Comparison of ENCODE assay signal across 17 cellular contexts in the genomic region with DNA sequence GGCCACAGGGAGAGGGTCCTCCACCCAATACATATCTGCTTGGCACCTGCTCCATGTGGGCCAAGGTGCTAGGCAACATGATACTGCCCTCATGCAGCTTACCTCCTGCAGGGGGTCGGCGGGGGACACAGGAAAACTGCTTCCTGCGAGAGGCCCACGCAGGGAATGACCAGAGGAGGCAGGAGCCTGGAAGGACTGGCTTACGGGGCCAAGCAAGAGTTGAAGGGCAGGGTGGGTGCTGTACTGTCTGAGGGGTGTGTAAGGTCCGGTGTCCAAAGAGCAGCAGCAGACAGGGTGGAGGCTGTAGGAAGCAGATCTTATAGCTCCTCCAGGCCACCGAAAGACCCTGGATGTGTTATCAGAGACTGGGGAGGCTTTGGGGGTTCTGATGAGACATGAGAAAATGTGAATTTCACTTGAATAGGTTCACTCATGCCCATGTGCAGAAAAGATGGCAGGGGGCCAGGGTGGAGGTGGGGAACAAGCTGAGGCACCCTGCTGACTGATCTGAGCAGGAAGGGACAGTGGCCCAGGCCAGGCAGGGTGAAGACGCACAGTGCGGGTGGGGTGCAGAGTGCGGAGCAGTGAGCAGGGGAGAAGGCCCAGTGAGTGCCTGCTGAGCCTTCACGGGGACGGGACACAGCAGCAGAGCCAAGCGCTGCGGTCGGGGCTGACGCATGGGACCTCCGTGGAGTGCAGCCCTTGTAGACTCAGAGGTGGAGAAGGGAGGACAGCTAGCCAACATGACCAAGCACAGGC. TPM values are rescaled to one million over a fixed set of nuclear protein-coding genes. Genes with fewer than 3 reads are reported as not detected.
DNase-seq lines count a peak whose midpoint lies in the region; ATAC-seq and TF ChIP-seq lines count a peak whose summit lies in the region.
"Had no signal": no experiment of that assay in that cellular context is flagged by ENCODE, and none has a peak within 500 bp of the region (broad histone marks: within the 10 kb centered on the region; RNA-seq: fewer than 3 reads in every experiment).

No MANE protein-coding gene starts in this region.

- TF ChIP-seq CTCF in endothelial cell (IDR thresholded peaks at IDR 0.05; ENCODE audit: unreplicated experiment) (no peak), neural crest cell (conservative IDR thresholded peaks at IDR 0.05) (no peak), esophagus muscularis mucosa (IDR thresholded peaks at IDR 0.05) (no peak)

- DNase-seq in activated naive CD4-positive, alpha-beta T cell treated with anti-CD3 and anti-CD28 coated beads, Interleukin-2, amount 50 U/mL, for 72 hours (ENCODE audit: low spot score in 2 of 2): no peak
- no peak for DNase-seq in activated naive CD4-positive, alpha-beta T cell treated with anti-CD3 and anti-CD28 coated beads for 36 hours
- DNase-seq in endothelial cell (ENCODE audit: low spot score) (no peak), neural crest cell (ENCODE audit: low read depth, low spot score) (no peak), NCI-H128 (lab: John Stamatoyannopoulos, UW; ENCODE audit: unreplicated experiment) (no peak), esophagus muscularis mucosa (ENCODE audit: extremely low spot score) (no peak)
- no peak for DNase-seq in activated CD4-positive, alpha-beta T cell treated with anti-CD3 and anti-CD28 coated beads for 4 hours
- DNase-seq: activated naive CD8-positive, alpha-beta T cell treated with anti-CD3 and anti-CD28 coated beads, Interleukin-2, amount 50 U/mL, for 24 hours; esophagus squamous epithelium; lower lobe of right lung; NCI-H187; NCI-H226 had no signal

- H3K27ac Mint-ChIP-seq in activated naive CD4-positive, alpha-beta T cell treated with anti-CD3 and anti-CD28 coated beads, Interleukin-2, amount 50 U/mL, for 72 hours: peak overlapping the region; percentile 62 to 80
- H3K27ac Mint-ChIP-seq in activated naive CD4-positive, alpha-beta T cell treated with anti-CD3 and anti-CD28 coated beads for 36 hours: no peak overlapping the region
- H3K27ac Mint-ChIP-seq in endothelial cell (ENCODE audit: unreplicated experiment) (no peak overlapping the region), neural crest cell (ENCODE audit: unreplicated experiment) (peak overlapping the region; percentile 92)
- H3K27ac Mint-ChIP-seq: activated naive CD8-positive, alpha-beta T cell treated with anti-CD3 and anti-CD28 coated beads, Interleukin-2, amount 50 U/mL, for 24 hours had no signal

- intact Hi-C loops in activated naive CD4-positive, alpha-beta T cell treated with anti-CD3 and anti-CD28 coated beads for 36 hours (cut with micrococcal nuclease): no loop called here
- intact Hi-C loops in esophagus muscularis mucosa (cut with DNase I): no loop called here

- no peak for ATAC-seq in activated naive CD4-positive, alpha-beta T cell treated with anti-CD3 and anti-CD28 coated beads, Interleukin-2, amount 50 U/mL, for 72 hours
- ATAC-seq: activated CD4-positive, CD25-positive, alpha-beta regulatory T cell treated with anti-CD3 and anti-CD28 coated beads, Interleukin-2, amount 50 U/mL, for 24 hours; activated naive CD8-positive, alpha-beta T cell treated with anti-CD3 and anti-CD28 coated beads, Interleukin-2, amount 50 U/mL, for 24 hours had no signal

- H3K9me3 ChIP-seq in esophagus muscularis mucosa: no peaks in the 10 kb centered on the region
- H3K9me3 ChIP-seq: BLaER1 treated with 17β-estradiol and CSF1 and Interleukin-3, amounts not matched to agents 10 nM and 100 nM; esophagus squamous epithelium; lower lobe of right lung; vagina had no signal

- no peaks in the 10 kb centered on the region for H3K4me1 Mint-ChIP-seq in activated naive CD4-positive, alpha-beta T cell treated with anti-CD3 and anti-CD28 coated beads for 36 hours (ENCODE audit: low read depth)
- H3K4me1 Mint-ChIP-seq in endothelial cell (ENCODE audit: unreplicated experiment) (no peaks in the 10 kb centered on the region), neural crest cell (no peaks in the 10 kb centered on the region)
- H3K4me1 Mint-ChIP-seq: activated naive CD8-positive, alpha-beta T cell treated with anti-CD3 and anti-CD28 coated beads, Interleukin-2, amount 50 U/mL, for 24 hours had no signal

- H3K4me1 ChIP-seq in esophagus muscularis mucosa: peaks cover 7 to 37% (median 21%) of the 10 kb centered on the region in 4 donors
- H3K4me1 ChIP-seq: lower lobe of right lung had no signal

- H3K27me3 Mint-ChIP-seq in activated naive CD4-positive, alpha-beta T cell treated with anti-CD3 and anti-CD28 coated beads for 36 hours (ENCODE audit: low read depth): no peaks in the 10 kb centered on the region
- peaks cover 5% of the 10 kb centered on the region for H3K27me3 Mint-ChIP-seq in endothelial cell (ENCODE audit: unreplicated experiment)
- no peaks in the 10 kb centered on the region for H3K27me3 Mint-ChIP-seq in neural crest cell (ENCODE audit: low read depth)
- H3K27me3 Mint-ChIP-seq: activated naive CD8-positive, alpha-beta T cell treated with anti-CD3 and anti-CD28 coated beads, Interleukin-2, amount 50 U/mL, for 24 hours had no signal

- H3K27ac ChIP-seq in temporal lobe (ENCODE audit: low read depth, low read length): peak overlapping the region; percentile 3
- H3K27ac ChIP-seq in esophagus muscularis mucosa (replicated peaks in 1 of 4): no peak overlapping the region
- H3K27ac ChIP-seq: BLaER1 treated with 17β-estradiol and CSF1 and Interleukin-3, amounts not matched to agents 10 nM and 100 nM; esophagus squamous epithelium; lower lobe of right lung; SK-N-MC; vagina had no signal

- no peaks in the 10 kb centered on the region for H3K9me3 Mint-ChIP-seq in activated naive CD4-positive, alpha-beta T cell treated with anti-CD3 and anti-CD28 coated beads, Interleukin-2, amount 50 U/mL, for 72 hours
- H3K9me3 Mint-ChIP-seq in activated naive CD4-positive, alpha-beta T cell treated with anti-CD3 and anti-CD28 coated beads for 36 hours: no peaks in the 10 kb centered on the region
- H3K9me3 Mint-ChIP-seq in endothelial cell (ENCODE audit: unreplicated experiment) (no peaks in the 10 kb centered on the region), neural crest cell (no peaks in the 10 kb centered on the region)
- H3K9me3 Mint-ChIP-seq: activated naive CD8-positive, alpha-beta T cell treated with anti-CD3 and anti-CD28 coated beads, Interleukin-2, amount 50 U/mL, for 24 hours had no signal

- no peak overlapping the region for H3K4me3 Mint-ChIP-seq in activated naive CD4-positive, alpha-beta T cell treated with anti-CD3 and anti-CD28 coated beads for 36 hours
- H3K4me3 Mint-ChIP-seq in endothelial cell (ENCODE audit: unreplicated experiment) (peak overlapping the region; percentile 23), neural crest cell (no peak overlapping the region)
- H3K4me3 Mint-ChIP-seq: activated naive CD8-positive, alpha-beta T cell treated with anti-CD3 and anti-CD28 coated beads, Interleukin-2, amount 50 U/mL, for 24 hours had no signal

- CTCF ChIA-PET in activated naive CD4-positive, alpha-beta T cell treated with anti-CD3 and anti-CD28 coated beads for 36 hours (lab: Charles Lee): interaction anchor here (1.1 kb wide), 1 partner anchor 88 kb away, joined by 3 read pairs; no protein-coding TSS in a partner anchor

- H3K27me3 ChIP-seq in esophagus muscularis mucosa: no peaks in the 10 kb centered on the region
- H3K27me3 ChIP-seq: BLaER1 treated with 17β-estradiol and CSF1 and Interleukin-3, amounts not matched to agents 10 nM and 100 nM; esophagus squamous epithelium; vagina had no signal

- H3K36me3 Mint-ChIP-seq in activated naive CD4-positive, alpha-beta T cell treated with anti-CD3 and anti-CD28 coated beads, Interleukin-2, amount 50 U/mL, for 72 hours: peaks cover 0 to 11% of the 10 kb centered on the region in 2 donors
- H3K36me3 Mint-ChIP-seq in activated naive CD4-positive, alpha-beta T cell treated with anti-CD3 and anti-CD28 coated beads for 36 hours (ENCODE audit: low read depth): peaks cover 14% of the 10 kb centered on the region
- H3K36me3 Mint-ChIP-seq in endothelial cell (ENCODE audit: low read depth, unreplicated experiment) (peaks cover 44% of the 10 kb centered on the region), neural crest cell (ENCODE audit: low read depth) (peaks cover 3% of the 10 kb centered on the region)

- TF ChIP-seq EP300 in esophagus muscularis mucosa (IDR thresholded peaks at IDR 0.05): no peak

- TF ChIP-seq POLR2A in esophagus muscularis mucosa (IDR thresholded peaks at IDR 0.05; ENCODE audit: low read depth): no peak

- H3K36me3 ChIP-seq in esophagus muscularis mucosa: peaks cover 84 to 93% (median 91%) of the 10 kb centered on the region in 4 donors

- H3K4me3 ChIP-seq in esophagus muscularis mucosa: no peak overlapping the region
- H3K4me3 ChIP-seq: BLaER1 treated with 17β-estradiol and CSF1 and Interleukin-3, amounts not matched to agents 10 nM and 100 nM; esophagus squamous epithelium; lower lobe of right lung; SK-N-MC; vagina had no signal

- 90% methylated on average over 17 of the region's 17 CpGs for WGBS in esophagus muscularis mucosa

RNA-seq across cellular contexts. Expression of gene FLCN, which starts 8.3 kb away (rescaled TPM):
- total RNA-seq in activated naive CD4-positive, alpha-beta T cell treated with anti-CD3 and anti-CD28 coated beads, Interleukin-2, amount 50 U/mL, for 72 hours: 10 to 100 TPM; 28.1 to 38.7 TPM
- total RNA-seq in activated naive CD4-positive, alpha-beta T cell treated with anti-CD3 and anti-CD28 coated beads for 36 hours: 10 to 100 TPM; 17.5 to 18.4 TPM
- 50.4 TPM for total RNA-seq in endothelial cell (ENCODE audit: unreplicated experiment)
- total RNA-seq in neural crest cell: 38.7 and 44.4 TPM in 2 replicates
- 26.8 TPM for total RNA-seq in temporal lobe
- total RNA-seq in esophagus muscularis mucosa: 10 to 100 TPM; 21.5 to 64.7 (median 45.5) TPM

RNA-seq across cellular contexts. Expression of gene PLD6, which starts 22.6 kb away (rescaled TPM):
- 1 to 10 TPM; 9.2 to 9.6 TPM for total RNA-seq in activated naive CD4-positive, alpha-beta T cell treated with anti-CD3 and anti-CD28 coated beads, Interleukin-2, amount 50 U/mL, for 72 hours
- 1 to 10 TPM; 5.3 to 5.4 TPM for total RNA-seq in activated naive CD4-positive, alpha-beta T cell treated with anti-CD3 and anti-CD28 coated beads for 36 hours
- total RNA-seq in endothelial cell (ENCODE audit: unreplicated experiment): 0.21 TPM
- 0.23 TPM in 1 of 2 replicates, not detected in the other for total RNA-seq in neural crest cell
- total RNA-seq in temporal lobe: 5.4 TPM
- total RNA-seq in esophagus muscularis mucosa: 10 to 100 TPM in 1 of 4 donors, 1 to 10 TPM in 3; 3.1 to 13.7 (median 6.9) TPM

RNA-seq across cellular contexts. Expression of gene COPS3, which starts 52.3 kb away (rescaled TPM):
- 100 to 1,000 TPM in 1 of 2 donors, 10 to 100 TPM in 1; 97.4 to 126 TPM for total RNA-seq in activated naive CD4-positive, alpha-beta T cell treated with anti-CD3 and anti-CD28 coated beads, Interleukin-2, amount 50 U/mL, for 72 hours
- total RNA-seq in activated naive CD4-positive, alpha-beta T cell treated with anti-CD3 and anti-CD28 coated beads for 36 hours: 100 to 1,000 TPM; 103 to 104 TPM
- 52.7 TPM for total RNA-seq in endothelial cell (ENCODE audit: unreplicated experiment)
- total RNA-seq in neural crest cell: 107 and 109 TPM in 2 replicates
- 79.7 TPM for total RNA-seq in temporal lobe
- 10 to 100 TPM; 49.3 to 72.6 (median 59.1) TPM for total RNA-seq in esophagus muscularis mucosa

Comparison
In these comparisons a context has a peak if more than half of its experiments do, and no peak if none do; other contexts are left out.
1. H3K27ac Mint-ChIP-seq: peak in activated naive CD4-positive, alpha-beta T cell treated with anti-CD3 and anti-CD28 coated beads, Interleukin-2, amount 50 U/mL, for 72 hours (2 of 2) and neural crest cell (single experiment); none in activated naive CD4-positive, alpha-beta T cell treated with anti-CD3 and anti-CD28 coated beads for 36 hours (single experiment) and endothelial cell (single experiment).